ENCODE assay signal across 2 cellular contexts in genomic region chr1:34929497-34929852, GRCh38.
TF ChIP-seq lines count a peak whose summit lies in the region.

Gene DLGAP3 (minus strand): TSS chr1:34929650. CDS start chr1:34905383, 24,267 bp downstream.

TF ChIP-seq in IMR-90, 13 proteins besides CTCF, POLR2A, EP300 and RAD21:
- TF ChIP-seq USF2 (IDR thresholded peaks at IDR 0.05; ENCODE audit: low read depth, low read length) = no peak
- TF ChIP-seq CEBPB (IDR thresholded peaks at IDR 0.05; ENCODE audit: low read depth, low read length) = no peak
- TF ChIP-seq FOS (IDR thresholded peaks at IDR 0.05; ENCODE audit: low read depth, low read length) = no peak
- no peak for TF ChIP-seq RCOR1 (IDR thresholded peaks at IDR 0.05; ENCODE audit: insufficient replicate concordance, low read length)
- TF ChIP-seq CHD1 (IDR thresholded peaks at IDR 0.05; ENCODE audit: low read depth, low read length) = no peak
- TF ChIP-seq NFE2L2 (IDR thresholded peaks at IDR 0.05; ENCODE audit: low read depth, low read length) = no peak
- TF ChIP-seq MAZ (IDR thresholded peaks at IDR 0.05; ENCODE audit: borderline replicate concordance, low read depth, low read length) = no peak

TF ChIP-seq in liver, 16 proteins besides CTCF, POLR2A, EP300 and RAD21 (continued from another document):
- TF ChIP-seq ZBTB33 (IDR thresholded peaks at IDR 0.05) (no peak), JUND (IDR thresholded peaks at IDR 0.05) (no peak), YY1 (IDR thresholded peaks at IDR 0.05) (no peak)
